In genomic region chr14:69669375-69669774, GRCh38 we compare ENCODE assay signal across 1 cellular context.
TF ChIP-seq lines count a peak whose summit lies in the region.

No MANE protein-coding gene starts in this region.

TF ChIP-seq in H1, 55 proteins besides CTCF, POLR2A, EP300 and RAD21:
- TF ChIP-seq USF2 (IDR thresholded peaks at IDR 0.05; ENCODE audit: low read length) (no peak), ATF3 (IDR thresholded peaks at IDR 0.05; ENCODE audit: insufficient read depth, low read depth, low read length) (no peak), KDM5A (IDR thresholded peaks at IDR 0.05; ENCODE audit: low read length) (no peak), EZH2 (IDR thresholded peaks at IDR 0.05; ENCODE audit: low read depth, low read length, severe bottlenecking) (no peak), CTBP2 (IDR thresholded peaks at IDR 0.05; ENCODE audit: borderline replicate concordance, insufficient read depth, insufficient read length, low read length) (no peak)
